Comparison of ENCODE assay signal across 8 cellular contexts in genomic region chr2:87075796-87076252, GRCh38. TPM values are rescaled to one million over a fixed set of nuclear protein-coding genes. Genes with fewer than 3 reads are reported as not detected.
DNase-seq lines count a peak whose midpoint lies in the region; ATAC-seq and TF ChIP-seq lines count a peak whose summit lies in the region.
"Not testable (repeated sequence)": the region's sequence is repeated elsewhere in the genome, so short reads cannot be mapped to it uniquely, and the experiment has no call there.

No MANE protein-coding gene starts in this region.

- H3K4me2 ChIP-seq in neural cell (ENCODE audit: low read length) = not testable (repeated sequence)

- peak overlapping the region; percentile 76 to 92 for H3K4me3 ChIP-seq in ascending aorta
- peak overlapping the region; percentile 65 for H3K4me3 ChIP-seq in neural cell (ENCODE audit: low read length)

- H3K27ac ChIP-seq in ascending aorta = peak overlapping the region; percentile 83 to 94
- H3K27ac ChIP-seq in neural cell (ENCODE audit: low read length) = not testable (repeated sequence)

- H3K36me3 ChIP-seq in ascending aorta; neural cell (ENCODE audit: insufficient read depth, low read length): not testable (repeated sequence)

- not testable (repeated sequence) for H3K9me2 ChIP-seq in neural cell (ENCODE audit: insufficient read depth, low read length)

- H3K27me3 ChIP-seq in ascending aorta; neural cell (ENCODE audit: insufficient read depth, low read depth, low read length): not testable (repeated sequence)

- TF ChIP-seq CTCF in ascending aorta (IDR thresholded peaks at IDR 0.05); neural cell (IDR thresholded peaks at IDR 0.05; ENCODE audit: poor library complexity, severe bottlenecking): not testable (repeated sequence)

- H3K9me3 ChIP-seq in ascending aorta; neural cell (ENCODE audit: low read length): not testable (repeated sequence)

- DNase-seq in D341Med (ENCODE audit: low spot score) (peak; percentile 22), T-helper 22 cell (ENCODE audit: low read depth) (peak; percentile 44), ascending aorta (ENCODE audit: low spot score in 2 of 2) (peak in 1 of 2 donors; percentile 75), Right ventricle myocardium inferior (ENCODE audit: missing footprints) (peak; percentile 74)
- DNase-seq in stimulated activated CD8-positive, alpha-beta memory T cell treated with anti-CD3 and anti-CD28 coated beads, Interleukin-7, amount 100 ng/mL, for 48 hours (ENCODE audit: extremely low read depth in 1 of 2, low read depth in 1 of 2) = peak; percentile 28 to 48

- TF ChIP-seq EP300 in neural cell (conservative IDR thresholded peaks at IDR 0.05; ENCODE audit: poor library complexity, severe bottlenecking) = not testable (repeated sequence)

- not testable (repeated sequence) for H3K4me1 ChIP-seq in ascending aorta

- not testable (repeated sequence) for H3F3A ChIP-seq in neural cell (ENCODE audit: insufficient read depth, low read length, poor library complexity, severe bottlenecking)

- not testable (repeated sequence) for H2AFZ ChIP-seq in neural cell (ENCODE audit: low read depth, low read length)

- ATAC-seq in GM21528 (IDR thresholded peaks at IDR 0.05; ENCODE audit: low FRiP score, unreplicated experiment) (peak; percentile 37), HG03460 (IDR thresholded peaks at IDR 0.05; ENCODE audit: unreplicated experiment) (peak; percentile 30)
- ATAC-seq in Right ventricle myocardium inferior = not testable (repeated sequence)

- not testable (repeated sequence) for TF ChIP-seq RAD21 in neural cell (conservative IDR thresholded peaks at IDR 0.05)

- intact Hi-C loops in ascending aorta (cut with DNase I); Right ventricle myocardium inferior (cut with DNase I): not testable (repeated sequence)

- H4K20me1 ChIP-seq in neural cell (ENCODE audit: insufficient read depth) = not testable (repeated sequence)

- H3K9ac ChIP-seq in neural cell (ENCODE audit: low read length) = peak overlapping the region; percentile 55

- H3K79me2 ChIP-seq in neural cell (replicated peaks; ENCODE audit: insufficient read depth, low read length) = not testable (repeated sequence)

RNA-seq across cellular contexts. Expression of gene PLGLB1, which starts 54.2 kb away (rescaled TPM):
- total RNA-seq in ascending aorta (not detected), Right ventricle myocardium inferior (1.4 TPM)
- 15.9 and 20.2 TPM in 2 replicates for polyA plus RNA-seq in neural cell
- polyA minus RNA-seq in neural cell = 8.0 and 8.6 TPM in 2 replicates
